8 cellular contexts compared by ENCODE assay signal in genomic region chr2:231462729-231463465, GRCh38. TPM values are rescaled to one million over a fixed set of nuclear protein-coding genes. Genes with fewer than 3 reads are reported as not detected.
DNase-seq lines count a peak whose midpoint lies in the region; ATAC-seq and TF ChIP-seq lines count a peak whose summit lies in the region.

No MANE protein-coding gene starts in this region.

- ATAC-seq in heart right ventricle (no peak), left ventricle myocardium superior (no peak), aorta (ENCODE audit: low FRiP score) (no peak)

- peak overlapping the region; percentile 89 for H3K4me2 ChIP-seq in mesendoderm (ENCODE audit: low read length)

- no peak overlapping the region for H4K8ac ChIP-seq in mesendoderm (ENCODE audit: low read depth, low read length)

- TF ChIP-seq CTCF in heart right ventricle (IDR thresholded peaks at IDR 0.05) (no peak), brain microvascular endothelial cell (IDR thresholded peaks at IDR 0.05; ENCODE audit: low read depth, low read length, missing control alignments) (no peak)

- no peak overlapping the region for H3K18ac ChIP-seq in mesendoderm (ENCODE audit: low read length)

- no peaks in the 10 kb centered on the region for H3K9me3 ChIP-seq in heart right ventricle
- H3K9me3 ChIP-seq in aorta (ENCODE audit: control insufficient read depth, low read length): no peaks in the 10 kb centered on the region

- H3K27ac ChIP-seq in heart right ventricle (peak overlapping the region in 8 of 10 donors; percentile 93 to 100 (median 96)), brain microvascular endothelial cell (peak overlapping the region; percentile 100), mesendoderm (ENCODE audit: low read depth, low read length) (no peak overlapping the region), aorta (ENCODE audit: low read depth in 1 of 2, low read length in 2 of 2) (no peak overlapping the region)

- H2AK5ac ChIP-seq in mesendoderm (ENCODE audit: low read length): no peak overlapping the region

- H2BK120ac ChIP-seq in mesendoderm (ENCODE audit: low read depth, low read length): no peak overlapping the region

- H4K5ac ChIP-seq in mesendoderm (ENCODE audit: low read length): peak overlapping the region; percentile 8

- H3K4ac ChIP-seq in mesendoderm (ENCODE audit: low read depth, low read length): no peak overlapping the region

- H3K36me3 ChIP-seq in heart right ventricle (peaks cover 0 to 53% (median 47%) of the 10 kb centered on the region in 9 donors), brain microvascular endothelial cell (replicated peaks) (peaks cover 57% of the 10 kb centered on the region), mesendoderm (ENCODE audit: control insufficient read depth, insufficient read depth, low read length) (peaks cover 18% of the 10 kb centered on the region), aorta (ENCODE audit: control insufficient read depth in 1 of 2, insufficient read depth in 2 of 2, low read length in 1 of 2) (peaks cover 7 to 8% of the 10 kb centered on the region in 2 donors)

- peaks cover 42% of the 10 kb centered on the region for H3K79me2 ChIP-seq in mesendoderm (ENCODE audit: control insufficient read depth, insufficient read depth, low read length)

- H3K23ac ChIP-seq in mesendoderm (ENCODE audit: low read length): no peak overlapping the region

- peak overlapping the region; percentile 99 for H3K9ac ChIP-seq in mesendoderm (ENCODE audit: low read length)

- peaks cover 12% of the 10 kb centered on the region for H3K79me1 ChIP-seq in mesendoderm (ENCODE audit: low read length)

- no peak overlapping the region for H2BK5ac ChIP-seq in mesendoderm (ENCODE audit: low read length)

- 10 to 17% methylated on average over 4 of the region's 4 CpGs for WGBS in heart right ventricle, 2 donors
- no CpG with 5 or more reads among the region's 4 CpGs for WGBS in mesendoderm (ENCODE audit: extremely low coverage, insufficient coverage, low lambda C conversion rate)
- 7 to 10% methylated on average over 4 of the region's 4 CpGs for WGBS in aorta, 2 donors

- H3K4me1 ChIP-seq in heart right ventricle (peaks cover 0 to 54% (median 32%) of the 10 kb centered on the region in 9 donors), mesendoderm (ENCODE audit: control insufficient read depth, low read depth, low read length) (peaks cover 3% of the 10 kb centered on the region), aorta (ENCODE audit: control insufficient read depth in 1 of 2, insufficient read depth in 2 of 2, low read length in 2 of 2) (peaks cover 0 to 4% of the 10 kb centered on the region in 2 donors)

- peak overlapping the region; percentile 56 to 100 (median 86) for H3K4me3 ChIP-seq in heart right ventricle
- peak overlapping the region; percentile 98 for H3K4me3 ChIP-seq in brain microvascular endothelial cell (ENCODE audit: low read depth, low read length)
- peak overlapping the region; percentile 95 for H3K4me3 ChIP-seq in mesendoderm (ENCODE audit: low read length)
- H3K4me3 ChIP-seq in aorta (ENCODE audit: low read length in 2 of 2): peak overlapping the region; percentile 36 to 58

- H3K56ac ChIP-seq in mesendoderm (ENCODE audit: low read length): peak overlapping the region; percentile 100

- no peak overlapping the region for H2BK15ac ChIP-seq in mesendoderm (replicated peaks; ENCODE audit: low read depth)

- in situ Hi-C loops in brain microvascular endothelial cell (cut with HindIII; ENCODE audit: low pct_ligation_motif_present, low sequenced_read_pairs): no loop called here

- H3K27me3 ChIP-seq in heart right ventricle (no peaks in the 10 kb centered on the region), brain microvascular endothelial cell (replicated peaks) (no peaks in the 10 kb centered on the region), mesendoderm (ENCODE audit: insufficient read depth, low read length, poor library complexity) (no peaks in the 10 kb centered on the region), aorta (ENCODE audit: control insufficient read depth in 1 of 2, insufficient read depth in 2 of 2, low read length in 1 of 2) (no peaks in the 10 kb centered on the region)

- DNase-seq in heart right ventricle (no peak), left ventricle myocardium superior (no peak), brain microvascular endothelial cell (no peak), mesendoderm (no peak), aorta (no peak), foreskin melanocyte (no peak), NCI-H226 (no peak), NCI-H2171 (lab: John Stamatoyannopoulos, UW) (no peak)

- intact Hi-C loops in heart right ventricle (cut with DNase I) (no loop called here), left ventricle myocardium superior (cut with micrococcal nuclease) (no loop called here), aorta (cut with DNase I) (no loop called here)

RNA-seq across cellular contexts. Expression of gene NCL, which starts 1.4 kb away (rescaled TPM):
- total RNA-seq in heart right ventricle (100 to 1,000 TPM; 237 to 363 (median 308) TPM), left ventricle myocardium superior (241 TPM), aorta (100 to 1,000 TPM; 294 to 408 TPM)
- polyA plus RNA-seq in heart right ventricle (100 to 1,000 TPM; 127 to 171 TPM), aorta (100 to 1,000 TPM; 178 to 186 TPM)
- 1,036 TPM for polyA plus RNA-seq in mesendoderm (2013, experiment 1 of 2)
- polyA plus RNA-seq in mesendoderm (2013, experiment 2 of 2): 1,059 TPM

Comparison
In these comparisons a context has a peak if more than half of its experiments do, and no peak if none do; other contexts are left out.
1. H3K27ac ChIP-seq: peak in heart right ventricle (8 of 10) and brain microvascular endothelial cell (single experiment); none in mesendoderm (single experiment) and aorta (0 of 2).
2. H3K4me3 ChIP-seq: peak in every context shown above with its lines; median percentile 98 in brain microvascular endothelial cell; 95 in mesendoderm; 86 in heart right ventricle; 47 in aorta.